27 cellular contexts compared by ENCODE assay signal in genomic region chr7:127541548-127541947, GRCh38.
"Had no signal": no experiment of that assay in that cellular context is flagged by ENCODE, and none has a peak within 500 bp of the region (broad histone marks: within the 10 kb centered on the region; RNA-seq: fewer than 3 reads in every experiment).

No MANE protein-coding gene starts in this region.

- H3K9me3 ChIP-seq: testis, thoracic aorta, thyroid gland, transverse colon, upper lobe of right lung, uterus, vagina had no signal

- FAIRE-seq: urothelium cell line had no signal

- H3K36me3 ChIP-seq: stomach, suprapubic skin, thoracic aorta, thyroid gland, tibial artery, tibial nerve, transverse colon, upper lobe of left lung, upper lobe of right lung, uterus, vagina had no signal

- ATAC-seq: stimulated activated effector memory CD8-positive, alpha-beta T cell treated with anti-CD3 and anti-CD28 coated beads, Interleukin-12 subunit alpha, Interleukin-12 subunit beta, amount 100 ng/mL, for 72 hours; stimulated activated memory B cell treated with anti-CD40 and anti-IgM and Interleukin-4, amounts not matched to agents 10 μg/mL and 1 μg/mL and 100 μg/mL, for 72 hours; stimulated activated naive B cell treated with anti-CD40 and anti-IgM and Interleukin-4, amounts not matched to agents 10 μg/mL and 1 μg/mL and 100 μg/mL, for 72 hours; stimulated activated naive CD8-positive, alpha-beta T cell treated with anti-CD3 and anti-CD28 coated beads, Interleukin-15, amount 100 ng/mL, for 72 hours; stimulated activated naive CD8-positive, alpha-beta T cell treated with anti-CD3 and anti-CD28 coated beads, Interleukin-15, Interleukin-2, amounts not matched to agents 100 U/mL and 50 U/mL, for 24 hours; upper lobe of right lung had no signal

- DNase-seq: stimulated activated CD4-positive, alpha-beta T cell treated with anti-CD3 and anti-CD28 coated beads, Interleukin-2, amount 100 ng/mL, for 48 hours; stimulated activated CD4-positive, alpha-beta T cell treated with anti-CD3 and anti-CD28 coated beads, Interleukin-4, amount 100 ng/mL, for 1 hour; stimulated activated CD4-positive, alpha-beta T cell treated with anti-CD3 and anti-CD28 coated beads, Interleukin-4, amount 100 ng/mL, for 24 hours; stimulated activated CD4-positive, alpha-beta T cell treated with anti-CD3 and anti-CD28 coated beads, Interleukin-4, amount 100 ng/mL, for 4 hours; stimulated activated CD8-positive, alpha-beta memory T cell treated with anti-CD3 and anti-CD28 coated beads, Interleukin-4, amount 100 ng/mL, for 48 hours; stimulated activated naive B cell treated with anti-CD40 and anti-IgM and Interleukin-4, amounts not matched to agents 10 μg/mL and 1 μg/mL and 100 μg/mL, for 72 hours; stimulated activated naive CD4-positive, alpha-beta T cell; stimulated activated naive CD4-positive, alpha-beta T cell treated with Interleukin-2 at 50 U/mL for 16 hours; stimulated activated naive CD8-positive, alpha-beta T cell treated with anti-CD3 and anti-CD28 coated beads, Interleukin-15, amount 100 ng/mL, for 72 hours; stimulated activated naive CD8-positive, alpha-beta T cell treated with anti-CD3 and anti-CD28 coated beads, Interleukin-15, Interleukin-2, amounts not matched to agents 100 U/mL and 50 U/mL, for 24 hours; stomach; substantia nigra; testis; thyroid gland; tibial artery; transverse colon; trophoblast cell; upper lobe of left lung; upper lobe of right lung; uterus had no signal

- H3K27ac ChIP-seq: stomach, suprapubic skin, testis, thoracic aorta, thyroid gland, tibial artery, tibial nerve, transverse colon, upper lobe of left lung, upper lobe of right lung, uterus, vagina had no signal

- H3K4me1 ChIP-seq: testis, tibial artery, transverse colon, upper lobe of left lung, upper lobe of right lung, uterus, vagina had no signal

- H3K27me3 ChIP-seq: testis, thyroid gland, upper lobe of left lung, uterus, vagina had no signal

- H3K4me3 ChIP-seq: stomach, suprapubic skin, testis, thoracic aorta, thyroid gland, tibial artery, tibial nerve, transverse colon, upper lobe of left lung, upper lobe of right lung, uterus, vagina had no signal
